In genomic region chr1:15570861-15571260, GRCh38 we compare ENCODE assay signal across 15 cellular contexts. TPM values are rescaled to one million over a fixed set of nuclear protein-coding genes. Genes with fewer than 3 reads are reported as not detected.
"Had no signal": no experiment of that assay in that cellular context is flagged by ENCODE, and none has a peak within 500 bp of the region (broad histone marks: within the 10 kb centered on the region; RNA-seq: fewer than 3 reads in every experiment).

No MANE protein-coding gene starts in this region.

- DNase-seq: activated CD4-positive, alpha-beta memory T cell treated with anti-CD3 and anti-CD28 coated beads for 36 hours; activated CD4-positive, alpha-beta T cell treated with anti-CD3 and anti-CD28 coated beads for 1 hour; activated CD8-positive, alpha-beta memory T cell treated with anti-CD3 and anti-CD28 coated beads, Interleukin-2, amount 10 ng/mL, durations not matched to agents 7 days and 5 days; activated T-cell treated with anti-CD3 and anti-CD28 coated beads, Interleukin-2, amount 50 U/mL, for 1 hour; amniotic stem cell; islet precursor cell; posterior cingulate gyrus; stimulated activated CD4-positive, alpha-beta T cell treated with anti-CD3 and anti-CD28 coated beads, Interleukin-2, amount 100 ng/mL, for 48 hours; stimulated activated naive CD4-positive, alpha-beta T cell; T1000; uterus had no signal

- H3K9me3 Mint-ChIP-seq: activated CD4-positive, alpha-beta memory T cell treated with anti-CD3 and anti-CD28 coated beads for 36 hours had no signal

- H3K36me3 ChIP-seq: uterus had no signal

- H3K4me3 ChIP-seq: tibial nerve, uterus had no signal

- H3K4me1 Mint-ChIP-seq: activated CD8-positive, alpha-beta memory T cell treated with anti-CD3 and anti-CD28 coated beads, Interleukin-2, amount 10 ng/mL, durations not matched to agents 7 days and 5 days had no signal

- H3K27me3 ChIP-seq: neutrophil, tibial nerve, uterus had no signal

- H3K4me3 Mint-ChIP-seq: activated CD4-positive, alpha-beta memory T cell treated with anti-CD3 and anti-CD28 coated beads for 36 hours; activated CD8-positive, alpha-beta memory T cell treated with anti-CD3 and anti-CD28 coated beads, Interleukin-2, amount 10 ng/mL, durations not matched to agents 7 days and 5 days; activated naive CD8-positive, alpha-beta T cell had no signal

- H3K27ac ChIP-seq: neutrophil, tibial nerve, uterus had no signal

- ATAC-seq: activated CD8-positive, alpha-beta memory T cell treated with anti-CD3 and anti-CD28 coated beads, Interleukin-2, amount 10 ng/mL, durations not matched to agents 7 days and 5 days; esophagus mucosa had no signal

- H3K27ac Mint-ChIP-seq: activated CD8-positive, alpha-beta memory T cell treated with anti-CD3 and anti-CD28 coated beads, Interleukin-2, amount 10 ng/mL, durations not matched to agents 7 days and 5 days had no signal

- H3K9me3 ChIP-seq: neutrophil, tibial nerve, uterus had no signal

- H3K27me3 Mint-ChIP-seq: activated CD4-positive, alpha-beta memory T cell treated with anti-CD3 and anti-CD28 coated beads for 36 hours; activated CD8-positive, alpha-beta memory T cell treated with anti-CD3 and anti-CD28 coated beads, Interleukin-2, amount 10 ng/mL, durations not matched to agents 7 days and 5 days; activated naive CD8-positive, alpha-beta T cell had no signal

- H3K4me1 ChIP-seq: uterus had no signal

RNA-seq across cellular contexts. Expression of gene AGMAT, which starts 14.0 kb away (rescaled TPM):
- total RNA-seq: tibial nerve had no signal
